In genomic region chr10:77157248-77158019, GRCh38 we compare ENCODE assay signal across 20 cellular contexts.
DNase-seq lines count a peak whose midpoint lies in the region; ATAC-seq and TF ChIP-seq lines count a peak whose summit lies in the region.
"Had no signal": no experiment of that assay in that cellular context is flagged by ENCODE, and none has a peak within 500 bp of the region (broad histone marks: within the 10 kb centered on the region; RNA-seq: fewer than 3 reads in every experiment).

No MANE protein-coding gene starts in this region.

- DNase-seq in SK-N-SH = no peak
- DNase-seq in esophagus muscularis mucosa (ENCODE audit: extremely low spot score) = no peak
- DNase-seq in mucosa of gallbladder (ENCODE audit: low spot score) = peak; percentile 35
- no peak for DNase-seq in uterus
- no peak for DNase-seq in activated T-cell treated with anti-CD3 and anti-CD28 coated beads, Interleukin-2, amount 50 U/mL, for 24 hours
- DNase-seq in NCI-H446 (lab: John Stamatoyannopoulos, UW) = no peak
- DNase-seq: activated CD4-positive, alpha-beta T cell treated with anti-CD3 and anti-CD28 coated beads for 1 hour; activated effector memory CD4-positive, alpha-beta T cell treated with Interleukin-2 at 50 U/mL for 16 hours; central memory CD4-positive, alpha-beta T cell; effector CD4-positive, alpha-beta T cell; GF-D8; NCI-H2029; NK-92 treated with Interleukin-12 subunit alpha and Interleukin-12 subunit beta, amount 100 ng/mL, for 24 hours; stimulated activated CD4-positive, alpha-beta T cell treated with anti-CD3 and anti-CD28 coated beads, Interleukin-1b, Interleukin-23, amount 100 ng/mL, for 48 hours; stimulated activated naive CD8-positive, alpha-beta T cell treated with anti-CD3 and anti-CD28 coated beads, Interleukin-15, Interleukin-2, amounts not matched to agents 100 U/mL and 50 U/mL, for 24 hours had no signal

- H3K9me3 ChIP-seq in SK-N-SH (no peaks in the 10 kb centered on the region), esophagus muscularis mucosa (no peaks in the 10 kb centered on the region), uterus (no peaks in the 10 kb centered on the region)

- peaks cover 38% of the 10 kb centered on the region for H3F3A ChIP-seq in SK-N-SH (replicated peaks; ENCODE audit: insufficient read depth)

- H3K4me1 ChIP-seq in SK-N-SH (ENCODE audit: control insufficient read depth in 1 of 2, insufficient read depth in 2 of 2, low read depth in 1 of 2, low read length in 1 of 2) = peaks cover 20 to 25% of the 10 kb centered on the region in 2 experiments
- peaks cover 5 to 58% (median 48%) of the 10 kb centered on the region in 4 donors for H3K4me1 ChIP-seq in esophagus muscularis mucosa
- H3K4me1 ChIP-seq in uterus = peaks cover 0 to 8% of the 10 kb centered on the region in 2 donors

- TF ChIP-seq RAD21 in SK-N-SH (IDR thresholded peaks at IDR 0.05; ENCODE audit: low read length) = no peak

- H3K79me2 ChIP-seq in SK-N-SH (ENCODE audit: insufficient read depth) = no peaks in the 10 kb centered on the region

- H3K27me3 Mint-ChIP-seq in activated T-cell treated with anti-CD3 and anti-CD28 coated beads, Interleukin-2, amount 50 U/mL, for 24 hours = peaks cover 16% of the 10 kb centered on the region

- 88% methylated on average over 7 of the region's 9 CpGs for WGBS in SK-N-SH (ENCODE audit: low lambda C conversion rate)
- WGBS in esophagus muscularis mucosa = 91% methylated on average over 9 of the region's 9 CpGs

- no peak for ATAC-seq in SK-N-SH treated with all-trans-retinoic acid at 6 μM for 48 hours
- no peak for ATAC-seq in GM19023 (IDR thresholded peaks at IDR 0.05; ENCODE audit: unreplicated experiment)
- ATAC-seq: esophagus mucosa; stimulated activated naive CD8-positive, alpha-beta T cell treated with anti-CD3 and anti-CD28 coated beads, Interleukin-15, Interleukin-2, amounts not matched to agents 100 U/mL and 50 U/mL, for 24 hours had no signal

- no peak overlapping the region for H3K4me2 ChIP-seq in SK-N-SH

- 0 out of 2 replicates have a peak overlapping the region, but pooled peaks have one; percentile 5 for H3K9ac ChIP-seq in SK-N-SH

- H3K36me3 Mint-ChIP-seq in activated T-cell treated with anti-CD3 and anti-CD28 coated beads, Interleukin-2, amount 50 U/mL, for 24 hours (ENCODE audit: low read depth) = no peaks in the 10 kb centered on the region
- H3K36me3 Mint-ChIP-seq: type B pancreatic cell had no signal

- CTCF ChIA-PET in SK-N-SH (lab: Yijun Ruan, JAX) = interaction anchor here (1.0 to 3.3 kb wide), 3 partner anchors 8 to 16 kb away, joined by 3 to 16 read pairs (median 5); no protein-coding TSS in a partner anchor

- TF ChIP-seq POLR2A in esophagus muscularis mucosa (IDR thresholded peaks at IDR 0.05; ENCODE audit: low read depth) = no peak
- no peak for TF ChIP-seq POLR2A in uterus (IDR thresholded peaks at IDR 0.05)

- H4K20me1 ChIP-seq in SK-N-SH (ENCODE audit: insufficient read depth) = no peaks in the 10 kb centered on the region

- TF ChIP-seq EP300 in SK-N-SH (IDR thresholded peaks at IDR 0.05; ENCODE audit: borderline replicate concordance in 1 of 2, low read depth in 1 of 2, low read length in 1 of 2) = no peak
- TF ChIP-seq EP300 in esophagus muscularis mucosa (IDR thresholded peaks at IDR 0.05) = no peak

- intact Hi-C loops in esophagus muscularis mucosa (cut with DNase I) (no loop called here), uterus (cut with DNase I; ENCODE audit: low total_unique reads) (no loop called here)

- H3K4me3 Mint-ChIP-seq in activated T-cell treated with anti-CD3 and anti-CD28 coated beads, Interleukin-2, amount 50 U/mL, for 24 hours = no peak overlapping the region
- H3K4me3 Mint-ChIP-seq: type B pancreatic cell had no signal

- H3K9me2 ChIP-seq in SK-N-SH = no peaks in the 10 kb centered on the region

- no peaks in the 10 kb centered on the region for H3K4me1 Mint-ChIP-seq in activated T-cell treated with anti-CD3 and anti-CD28 coated beads, Interleukin-2, amount 50 U/mL, for 24 hours (ENCODE audit: low read depth)

- H3K27ac ChIP-seq in SK-N-SH (ENCODE audit: low read depth in 2 of 2, low read length in 1 of 2) (peak overlapping the region; percentile 67 to 83; a peak in 3 of 4 replicates), esophagus muscularis mucosa (replicated peaks in 1 of 4) (peak overlapping the region; percentile 63 to 69 (median 68)), uterus (peak overlapping the region; percentile 48 to 49)
- H3K27ac ChIP-seq: 22Rv1 had no signal

- no peak for TF ChIP-seq CTCF in SK-N-SH (IDR thresholded peaks at IDR 0.05)
- TF ChIP-seq CTCF in esophagus muscularis mucosa (IDR thresholded peaks at IDR 0.05) = no peak
- TF ChIP-seq CTCF in uterus (IDR thresholded peaks at IDR 0.05) = no peak

- POLR2A ChIA-PET in SK-N-SH (lab: Yijun Ruan, JAX) = no interaction called here

- no peak overlapping the region for H3K27ac Mint-ChIP-seq in activated T-cell treated with anti-CD3 and anti-CD28 coated beads, Interleukin-2, amount 50 U/mL, for 24 hours
- H3K27ac Mint-ChIP-seq: type B pancreatic cell had no signal

- no peak overlapping the region for H2AFZ ChIP-seq in SK-N-SH (ENCODE audit: low read depth)

- no peak overlapping the region for H3K4me3 ChIP-seq in SK-N-SH (ENCODE audit: low read depth in 2 of 2, low read length in 1 of 2)
- no peak overlapping the region for H3K4me3 ChIP-seq in esophagus muscularis mucosa
- H3K4me3 ChIP-seq in uterus = no peak overlapping the region

- no peaks in the 10 kb centered on the region for H3K9me3 Mint-ChIP-seq in activated T-cell treated with anti-CD3 and anti-CD28 coated beads, Interleukin-2, amount 50 U/mL, for 24 hours
- H3K9me3 Mint-ChIP-seq: type B pancreatic cell had no signal

- H3K36me3 ChIP-seq in SK-N-SH (replicated peaks in 1 of 2; ENCODE audit: control insufficient read depth in 1 of 2, insufficient read depth in 2 of 2, low read length in 1 of 2) (no peaks in the 10 kb centered on the region), esophagus muscularis mucosa (no peaks in the 10 kb centered on the region), uterus (no peaks in the 10 kb centered on the region)

- H3K27me3 ChIP-seq in SK-N-SH (ENCODE audit: insufficient read depth) (no peaks in the 10 kb centered on the region), esophagus muscularis mucosa (no peaks in the 10 kb centered on the region), uterus (no peaks in the 10 kb centered on the region)

TF ChIP-seq in SK-N-SH, 30 proteins besides CTCF, POLR2A, EP300 and RAD21 (continues in another document):
- TF ChIP-seq RFX5 (IDR thresholded peaks at IDR 0.05; ENCODE audit: low read length) = no peak
- TF ChIP-seq TCF12 (IDR thresholded peaks at IDR 0.05) = no peak
- TF ChIP-seq EZH2phosphoT487 (IDR thresholded peaks at IDR 0.05; ENCODE audit: borderline replicate concordance, low read depth) = no peak
- no peak for TF ChIP-seq SMC3 (IDR thresholded peaks at IDR 0.05; ENCODE audit: low read depth, low read length)
- TF ChIP-seq IRF3 (IDR thresholded peaks at IDR 0.05; ENCODE audit: low read depth, low read length) = no peak
- no peak for TF ChIP-seq RCOR1 (IDR thresholded peaks at IDR 0.05; ENCODE audit: low read length)
- no peak for TF ChIP-seq JUND (IDR thresholded peaks at IDR 0.05)
- TF ChIP-seq FOXJ3 (CRISPR knock-in tag; IDR thresholded peaks at IDR 0.05) = no peak

TF ChIP-seq in SK-N-SH treated with all-trans-retinoic acid at 6 μM for 48 hours, 23 proteins besides CTCF, POLR2A, EP300 and RAD21:
- TF ChIP-seq ARNTL (CRISPR knock-in tag; IDR thresholded peaks at IDR 0.05; ENCODE audit: borderline replicate concordance, low read depth) = no peak
- TF ChIP-seq TOX (CRISPR knock-in tag; IDR thresholded peaks at IDR 0.05; ENCODE audit: borderline replicate concordance) = no peak
- no peak for TF ChIP-seq ZFP3 (CRISPR knock-in tag; IDR thresholded peaks at IDR 0.05)
